ENCODE assay signal across 8 cellular contexts in genomic region chr4:78058591-78059523, GRCh38. TPM values are rescaled to one million over a fixed set of nuclear protein-coding genes. Genes with fewer than 3 reads are reported as not detected.
DNase-seq lines count a peak whose midpoint lies in the region; ATAC-seq, FAIRE-seq and TF ChIP-seq lines count a peak whose summit lies in the region.

No MANE protein-coding gene starts in this region.

- peaks cover 34% of the 10 kb centered on the region for H3K27me3 ChIP-seq in CD4-positive, CD25-positive, alpha-beta regulatory T cell (ENCODE audit: control insufficient read depth, insufficient read depth, low read length)
- no peaks in the 10 kb centered on the region for H3K27me3 ChIP-seq in SK-N-SH (ENCODE audit: insufficient read depth)
- no peaks in the 10 kb centered on the region for H3K27me3 ChIP-seq in H1 (replicated peaks in 1 of 4; ENCODE audit: control insufficient read depth in 3 of 4, extremely low read depth in 1 of 4, insufficient read depth in 3 of 4, low read length in 3 of 4)
- H3K27me3 ChIP-seq in transverse colon: peaks cover 33% of the 10 kb centered on the region

- H2BK12ac ChIP-seq in H1 (ENCODE audit: low read depth, low read length): no peak overlapping the region

- H3K4me2 ChIP-seq in SK-N-SH: peak overlapping the region; percentile 96
- peak overlapping the region; percentile 95 for H3K4me2 ChIP-seq in H1 (ENCODE audit: insufficient read depth in 1 of 2, low read depth in 2 of 2, low read length in 2 of 2)

- peaks cover 32% of the 10 kb centered on the region for H3K4me1 ChIP-seq in CD4-positive, CD25-positive, alpha-beta regulatory T cell (ENCODE audit: control insufficient read depth, insufficient read depth, low read length, poor library complexity, severe bottlenecking)
- H3K4me1 ChIP-seq in SK-N-SH (ENCODE audit: control insufficient read depth in 1 of 2, insufficient read depth in 2 of 2, low read depth in 1 of 2, low read length in 1 of 2) (peaks cover 0 to 8% of the 10 kb centered on the region in 2 experiments; a peak in 1 of 4 replicates), H1 (replicated peaks in 1 of 4; ENCODE audit: control insufficient read depth in 3 of 4, insufficient read depth in 4 of 4, low read length in 3 of 4) (peaks cover 3 to 22% (median 10%) of the 10 kb centered on the region in 4 experiments; a peak in 4 of 7 replicates), transverse colon (peaks cover 0 to 33% (median 25%) of the 10 kb centered on the region in 4 donors)

- no peak overlapping the region; the same call in 1 of the 2 replicates for H2AK5ac ChIP-seq in H1 (ENCODE audit: low read depth, low read length)

- peak overlapping the region; percentile 61 for H4K91ac ChIP-seq in H1 (replicated peaks; ENCODE audit: insufficient read length, low read length)

- peaks cover 15% of the 10 kb centered on the region; the same call in 1 of the 2 replicates for H3K23me2 ChIP-seq in H1 (ENCODE audit: low read depth, low read length)

- H4K20me1 ChIP-seq in SK-N-SH (ENCODE audit: insufficient read depth) (no peaks in the 10 kb centered on the region), H1 (replicated peaks in 1 of 2; ENCODE audit: control insufficient read depth in 1 of 2, insufficient read depth in 2 of 2, low read length in 2 of 2) (peaks cover 0 to 8% of the 10 kb centered on the region in 2 experiments)

- H2BK20ac ChIP-seq in H1 (ENCODE audit: low read length): no peak overlapping the region

- H3K27ac ChIP-seq in CD4-positive, CD25-positive, alpha-beta regulatory T cell (ENCODE audit: insufficient read depth, low read length, poor library complexity, severe bottlenecking): no peak overlapping the region
- H3K27ac ChIP-seq in SK-N-SH (ENCODE audit: low read depth in 2 of 2, low read length in 1 of 2) (peak overlapping the region; percentile 57 to 60), H1 (ENCODE audit: low read depth, low read length) (no peak overlapping the region; the same call in 1 of the 2 replicates), transverse colon (peak overlapping the region; percentile 68 to 81 (median 70))

- peak overlapping the region; percentile 86 for H3K4ac ChIP-seq in H1 (replicated peaks; ENCODE audit: insufficient read length, low read depth, low read length)

- no peaks in the 10 kb centered on the region for H3K36me3 ChIP-seq in CD4-positive, CD25-positive, alpha-beta regulatory T cell (ENCODE audit: control insufficient read depth, insufficient read depth, low read length)
- H3K36me3 ChIP-seq in SK-N-SH (replicated peaks in 1 of 2; ENCODE audit: control insufficient read depth in 1 of 2, insufficient read depth in 2 of 2, low read length in 1 of 2) (no peaks in the 10 kb centered on the region), H1 (ENCODE audit: control insufficient read depth in 2 of 4, insufficient read depth in 4 of 4, low read length in 3 of 4) (no peaks in the 10 kb centered on the region), transverse colon (no peaks in the 10 kb centered on the region)

- H3K23ac ChIP-seq in H1 (ENCODE audit: insufficient read length): no peak overlapping the region

- H3K9me3 Mint-ChIP-seq in CD4-positive, CD25-positive, alpha-beta regulatory T cell: peaks cover 0 to 5% (median 0%) of the 10 kb centered on the region in 7 donors
- H3K9me3 Mint-ChIP-seq in memory B cell: no peaks in the 10 kb centered on the region

- FAIRE-seq in H1 (lab: Jason Lieb, UNC): no peak

- POLR2A ChIA-PET in SK-N-SH (lab: Yijun Ruan, JAX) (interaction anchor here (1.0 to 1.1 kb wide), 2 partner anchors 39 to 196 kb away, joined by 3 read pairs; partner anchors contain the start of gene MRPL1), H1 (lab: Charles Lee; ENCODE audit: partially characterized antibody) (interaction anchor here (0.5 to 2.8 kb wide), 32 partner anchors 9 to 575 kb away, joined by 3 to 30 read pairs (median 3); partner anchors contain the start of gene ANXA3)

- DNase-seq in CD4-positive, CD25-positive, alpha-beta regulatory T cell: peak in 1 of 3 donors; percentile 2
- DNase-seq in HK-2 (ENCODE audit: unreplicated experiment) (peak; percentile 68), SK-N-SH (peak; percentile 72), H1 (ENCODE audit: low read depth in 1 of 2, low spot score in 2 of 2) (peak; percentile 21 to 80), memory B cell (ENCODE audit: low spot score in 2 of 2) (peak; percentile 7 to 15), transverse colon (peak; percentile 41), NOMO-1 treated with DMSO at 0.1 percent for 48 hours (lab: John Stamatoyannopoulos, UW; ENCODE audit: unreplicated experiment) (no peak)

- intact Hi-C loops in transverse colon (cut with DNase I; ENCODE audit: low total_unique reads): no loop called here

- no peak overlapping the region for H2BK120ac ChIP-seq in H1 (replicated peaks; ENCODE audit: low read depth, low read length)

- H3K56ac ChIP-seq in H1 (replicated peaks; ENCODE audit: insufficient read length, low read depth, low read length): peak overlapping the region; percentile 72

- H2BK15ac ChIP-seq in H1 (ENCODE audit: low read length): no peak overlapping the region

- H3K27ac Mint-ChIP-seq in CD4-positive, CD25-positive, alpha-beta regulatory T cell: no peak overlapping the region
- H3K27ac Mint-ChIP-seq in memory B cell: peak overlapping the region; percentile 45

- TF ChIP-seq POLR2A in H1 (IDR thresholded peaks at IDR 0.05; ENCODE audit: control extremely low read depth in 1 of 2, low read depth in 2 of 2, low read length in 2 of 2) (no peak), transverse colon (IDR thresholded peaks at IDR 0.05) (no peak)

- peaks cover 13% of the 10 kb centered on the region for H3F3A ChIP-seq in SK-N-SH (replicated peaks; ENCODE audit: insufficient read depth)

- H3K9me3 ChIP-seq in CD4-positive, CD25-positive, alpha-beta regulatory T cell (ENCODE audit: control insufficient read depth in 2 of 2, low read length in 2 of 2): no peaks in the 10 kb centered on the region
- H3K9me3 ChIP-seq in SK-N-SH: no peaks in the 10 kb centered on the region
- no peaks in the 10 kb centered on the region for H3K9me3 ChIP-seq in H1 (ENCODE audit: insufficient read depth in 2 of 2, low read depth in 1 of 2, low read length in 1 of 2)
- no peaks in the 10 kb centered on the region for H3K9me3 ChIP-seq in transverse colon

- H2AFZ ChIP-seq in SK-N-SH (ENCODE audit: low read depth): peak overlapping the region; percentile 86
- no peak overlapping the region for H2AFZ ChIP-seq in H1 (ENCODE audit: low read length)

- peak overlapping the region; percentile 93 for H2BK5ac ChIP-seq in H1 (ENCODE audit: low read depth, low read length)

- no peaks in the 10 kb centered on the region for H3K9me2 ChIP-seq in SK-N-SH

- H4K8ac ChIP-seq in H1 (ENCODE audit: extremely low read depth, insufficient read depth, low read length): no peak overlapping the region; the same call in 1 of the 2 replicates

- in situ Hi-C loops in transverse colon (cut with MboI; ENCODE audit: low pct_ligation_motif_present in 1 of 4, low pct_unique_long_range_greater_than_20kb in 1 of 4, low sequenced_read_pairs in 3 of 4): loop anchor here in 1 of 4 donors (25.0 kb wide), 1 partner anchor 803 kb away; no protein-coding TSS in a partner anchor

- H3K4me3 Mint-ChIP-seq in CD4-positive, CD25-positive, alpha-beta regulatory T cell: peak overlapping the region; percentile 77 to 84 (median 83)
- peak overlapping the region; percentile 96 for H3K4me3 Mint-ChIP-seq in memory B cell

- H3K14ac ChIP-seq in H1 (ENCODE audit: insufficient read length): peak overlapping the region; percentile 21

- peaks cover 85% of the 10 kb centered on the region for H3K27me3 Mint-ChIP-seq in CD4-positive, CD25-positive, alpha-beta regulatory T cell
- H3K27me3 Mint-ChIP-seq in memory B cell: peaks cover 14% of the 10 kb centered on the region

- TF ChIP-seq EP300 in SK-N-SH (IDR thresholded peaks at IDR 0.05; ENCODE audit: borderline replicate concordance in 1 of 2, low read depth in 1 of 2, low read length in 1 of 2): no peak
- no peak for TF ChIP-seq EP300 in H1 (IDR thresholded peaks at IDR 0.05; ENCODE audit: borderline replicate concordance in 1 of 2, low read depth in 2 of 2, low read length in 2 of 2)
- no peak for TF ChIP-seq EP300 in transverse colon (IDR thresholded peaks at IDR 0.05; ENCODE audit: low read depth)

- peak overlapping the region; percentile 94 for H3K18ac ChIP-seq in H1 (ENCODE audit: extremely low read depth, low read length)

- H4K5ac ChIP-seq in H1 (ENCODE audit: insufficient read length, low read depth, low read length): peak overlapping the region; percentile 65

- peaks cover 0 to 31% (median 14%) of the 10 kb centered on the region in 4 donors for H3K4me1 Mint-ChIP-seq in CD4-positive, CD25-positive, alpha-beta regulatory T cell
- peaks cover 22% of the 10 kb centered on the region for H3K4me1 Mint-ChIP-seq in memory B cell

- TF ChIP-seq RAD21 in SK-N-SH (IDR thresholded peaks at IDR 0.05; ENCODE audit: low read length) (no peak), H1 (IDR thresholded peaks at IDR 0.05 in 1 of 2, conservative IDR thresholded peaks at IDR 0.05 in 1 of 2; ENCODE audit: low read depth in 2 of 2, low read length in 2 of 2) (peak in 1 of 2 experiments; percentile 6; a peak in 1 of 4 replicates)

- H3K9ac ChIP-seq in SK-N-SH (peak overlapping the region; percentile 77), H1 (replicated peaks in 1 of 4; ENCODE audit: extremely low read depth in 1 of 4, low read depth in 3 of 4, low read length in 3 of 4) (peak overlapping the region; percentile 75 to 97 (median 82))

- peaks cover 32% of the 10 kb centered on the region for H3K79me2 ChIP-seq in SK-N-SH (ENCODE audit: insufficient read depth)
- peaks cover 26 to 68% of the 10 kb centered on the region in 2 experiments; a peak in 3 of 4 replicates for H3K79me2 ChIP-seq in H1 (ENCODE audit: control insufficient read depth in 1 of 2, insufficient read depth in 2 of 2, low read length in 2 of 2)

- WGBS in SK-N-SH (ENCODE audit: low lambda C conversion rate): 3% methylated on average over 35 of the region's 54 CpGs
- WGBS in H1 (ENCODE audit: extremely low coverage in 1 of 2, insufficient coverage in 1 of 2, insufficient read length in 1 of 2, insufficient replicate concordance in 2 of 2, low coverage in 1 of 2, low lambda C conversion rate in 2 of 2, missing lambda C conversion rate in 1 of 2), 2 experiments: 1% methylated on average over 39 of the region's 54 CpGs; no CpG with 5 or more reads in 1 of the 2 experiments
- WGBS in transverse colon (ENCODE audit: low coverage in 1 of 2), 2 donors: 0 to 4% methylated on average over 1 to 37 of the region's 54 CpGs

- H3K36me3 Mint-ChIP-seq in CD4-positive, CD25-positive, alpha-beta regulatory T cell: no peaks in the 10 kb centered on the region
- H3K36me3 Mint-ChIP-seq in memory B cell: no peaks in the 10 kb centered on the region

- CTCF ChIA-PET in SK-N-SH (lab: Yijun Ruan, JAX) (interaction anchor here (0.6 to 3.5 kb wide), 76 partner anchors 10 to 1171 kb away, joined by 3 to 77 read pairs (median 4); partner anchors contain the start of gene ANXA3), H1 (lab: Charles Lee; ENCODE audit: partially characterized antibody) (interaction anchor here (0.6 to 3.7 kb wide), 48 partner anchors 10 to 852 kb away, joined by 3 to 49 read pairs (median 5); no protein-coding TSS in a partner anchor)

- ATAC-seq in CD4-positive, CD25-positive, alpha-beta regulatory T cell (ENCODE audit: low read depth in 2 of 2): no peak
- ATAC-seq in memory B cell (ENCODE audit: low read depth) (peak; percentile 23), GM18873 (IDR thresholded peaks at IDR 0.05; ENCODE audit: low FRiP score, unreplicated experiment) (no peak)

- TF ChIP-seq CTCF in SK-N-SH (IDR thresholded peaks at IDR 0.05) (no peak), H1 (IDR thresholded peaks at IDR 0.05; ENCODE audit: control extremely low read depth in 1 of 3, insufficient read depth in 1 of 3, low read depth in 1 of 3, low read length in 3 of 3) (no peak), transverse colon (IDR thresholded peaks at IDR 0.05) (no peak)

- peaks cover 7% of the 10 kb centered on the region for H3K79me1 ChIP-seq in H1 (ENCODE audit: low read depth, low read length)

- peak overlapping the region; percentile 68 for H3K4me3 ChIP-seq in CD4-positive, CD25-positive, alpha-beta regulatory T cell (ENCODE audit: low read depth, low read length)
- H3K4me3 ChIP-seq in SK-N-SH (ENCODE audit: low read depth in 2 of 2, low read length in 1 of 2) (peak overlapping the region; percentile 67 to 91), H1 (ENCODE audit: extremely low read depth in 1 of 4, insufficient read depth in 2 of 4, low read depth in 3 of 4, low read length in 4 of 4) (peak overlapping the region; percentile 90 to 100 (median 96)), transverse colon (peak overlapping the region; percentile 44 to 63 (median 54))

RNA-seq across cellular contexts. Expression of gene FRAS1, which starts 1.7 kb away (rescaled TPM):
- total RNA-seq in CD4-positive, CD25-positive, alpha-beta regulatory T cell: not detected
- polyA plus RNA-seq in CD4-positive, CD25-positive, alpha-beta regulatory T cell: not detected
- polyA plus RNA-seq in SK-N-SH (2012; rRNA removed) (8.3 and 11.0 TPM in 2 replicates), H1 (2011; rRNA removed) (38.5 and 47.6 TPM in 2 replicates)
- 7.6 and 8.4 TPM in 2 replicates for polyA plus RNA-seq in SK-N-SH (2012; cell fraction: cytosol; rRNA removed)
- polyA plus RNA-seq in SK-N-SH (2012; cell fraction: nucleus; rRNA removed): 11.4 and 18.1 TPM in 2 replicates
- total RNA-seq in H1 (2021; fragmentation: NEBNext Ultra II Directional; extraction: Animal tissue kit (Norgen Biotek cat#: 25700)): 106 and 109 TPM in 2 replicates
- polyA plus RNA-seq in H1 (2011; cell fraction: cytosol; rRNA removed): 38.7 TPM
- polyA plus RNA-seq in H1 (2011; cell fraction: nucleus; rRNA removed): 120 TPM
- polyA plus RNA-seq in H1 (2012, experiment 1 of 2): 38.3 to 50.2 TPM (median 48.8 TPM) in 4 replicates
- polyA plus RNA-seq in H1 (2012, experiment 2 of 2): 6.8 TPM
- polyA plus RNA-seq in H1 (2013, experiment 1 of 2): 44.5 TPM
- 29.1 TPM for polyA plus RNA-seq in H1 (2013, experiment 2 of 2)
- polyA minus RNA-seq in H1 (2011; rRNA and poly(A)+ RNA removed): 256 and 314 TPM in 2 replicates
- 130 TPM for polyA minus RNA-seq in H1 (2011; cell fraction: cytosol; rRNA and poly(A)+ RNA removed)
- 471 TPM for polyA minus RNA-seq in H1 (2011; cell fraction: nucleus; rRNA and poly(A)+ RNA removed)
- 1 to 10 TPM; 1.8 to 9.7 (median 3.1) TPM for total RNA-seq in transverse colon

Comparison
In these comparisons a context has a peak if more than half of its experiments do, and no peak if none do; other contexts are left out.
1. H3K27ac ChIP-seq: peak in SK-N-SH (2 of 2) and transverse colon (4 of 4); none in CD4-positive, CD25-positive, alpha-beta regulatory T cell (single experiment) and H1 (single experiment).
2. Peak in every context shown above with its lines, with median percentiles within 50 percentile points of each other: H3K4me3 ChIP-seq.